In the genomic region with DNA sequence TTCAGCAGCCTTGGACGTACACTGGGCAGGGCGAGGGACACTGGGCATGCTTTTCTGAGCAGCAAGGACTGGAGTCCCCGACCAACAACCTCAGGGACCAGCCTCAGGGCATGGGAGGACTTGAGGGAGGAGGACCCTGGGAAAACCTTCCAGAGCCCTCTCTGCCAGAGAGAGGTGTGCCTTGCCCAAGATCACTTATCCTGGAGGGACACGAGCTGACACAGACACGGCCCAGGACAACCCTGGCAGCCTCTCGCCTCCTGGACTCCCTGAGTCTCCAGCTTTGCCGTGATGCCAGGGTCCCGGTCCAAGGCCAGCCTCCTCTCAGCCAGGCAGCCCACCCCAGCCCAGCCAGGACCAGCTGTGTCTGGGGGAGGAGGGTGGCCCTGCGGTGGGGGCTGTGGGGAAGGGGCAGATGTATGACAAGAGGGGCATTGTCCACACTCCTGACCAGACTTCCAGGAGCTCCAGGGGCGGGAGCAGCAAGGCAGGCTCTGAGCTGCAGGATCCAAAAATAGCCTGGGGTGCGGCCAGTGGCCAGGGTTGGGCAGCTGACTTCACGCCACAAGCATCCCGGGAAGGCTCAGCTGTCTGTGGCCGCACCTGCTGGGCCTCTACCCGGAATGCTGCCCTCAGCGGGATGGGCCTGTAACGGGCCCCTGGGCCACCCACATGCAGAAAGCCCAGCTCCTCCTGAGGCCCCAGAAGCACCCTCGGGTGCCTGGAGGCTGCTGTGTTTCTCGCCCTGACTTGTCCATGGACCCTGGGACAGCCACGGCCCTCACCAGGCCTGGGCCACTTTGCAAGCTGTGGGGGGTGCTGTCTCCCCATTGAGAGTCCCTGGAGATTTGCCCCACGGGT, we compare ENCODE assay signal across 8 cellular contexts.
DNase-seq lines count a peak whose midpoint lies in the region; ATAC-seq and TF ChIP-seq lines count a peak whose summit lies in the region.

No MANE protein-coding gene starts in this region.

- no peak overlapping the region for H3K4me3 ChIP-seq in SJCRH30
- H3K4me3 ChIP-seq in A673 (ENCODE audit: low read depth, low read length, poor library complexity, severe bottlenecking) = no peak overlapping the region

- no peaks in the 10 kb centered on the region for H3K36me3 ChIP-seq in SJCRH30
- no peaks in the 10 kb centered on the region for H3K36me3 ChIP-seq in A673 (ENCODE audit: insufficient read depth, low read length, poor library complexity, severe bottlenecking)

- TF ChIP-seq CTCF in AG09319 (IDR thresholded peaks at IDR 0.05; ENCODE audit: low read depth, low read length) (no peak), foreskin keratinocyte (conservative IDR thresholded peaks at IDR 0.05) (peak; percentile 42), omental fat pad (IDR thresholded peaks at IDR 0.05) (no peak), A673 (conservative IDR thresholded peaks at IDR 0.05; ENCODE audit: low read depth, low read length) (no peak)

- intact Hi-C loops in A673 (cut with micrococcal nuclease; ENCODE audit: unreplicated experiment) = no loop called here

- no TSS peak for BruUV-seq in A673 (replicated peaks; lab: Mats Ljungman, UMichigan)

- ATAC-seq in foreskin keratinocyte (peak; percentile 85), omental fat pad (ENCODE audit: low FRiP score) (peak; percentile 76), HG03196 (IDR thresholded peaks at IDR 0.05; ENCODE audit: unreplicated experiment) (no peak), GM19467 (IDR thresholded peaks at IDR 0.05; ENCODE audit: unreplicated experiment) (no peak)

- DNase-seq in AG09319 (ENCODE audit: extremely low read depth, low read depth) = peak; percentile 47
- DNase-seq in SJCRH30 = peak; percentile 99 to 100
- DNase-seq in foreskin keratinocyte = peak; percentile 88 to 95
- DNase-seq in omental fat pad (ENCODE audit: low spot score) = no peak
- no peak for DNase-seq in stimulated activated CD4-positive, alpha-beta T cell treated with anti-CD3 and anti-CD28 coated beads, Interleukin-4, amount 100 ng/mL, for 1 hour
- no peak for DNase-seq in A673 (ENCODE audit: low spot score)

- no peaks in the 10 kb centered on the region for H3K9me3 ChIP-seq in SJCRH30 (replicated peaks)
- no peaks in the 10 kb centered on the region for H3K9me3 ChIP-seq in A673 (ENCODE audit: low read depth, low read length, poor library complexity, severe bottlenecking)

- peaks cover 56% of the 10 kb centered on the region for H3K4me1 ChIP-seq in SJCRH30
- peaks cover 12% of the 10 kb centered on the region for H3K4me1 ChIP-seq in foreskin keratinocyte
- H3K4me1 ChIP-seq in A673 (ENCODE audit: insufficient read depth, low read length, poor library complexity, severe bottlenecking) = no peaks in the 10 kb centered on the region

- CTCF ChIA-PET in A673 (lab: Charles Lee) = no interaction called here

- H3K27me3 ChIP-seq in SJCRH30 (no peaks in the 10 kb centered on the region), foreskin keratinocyte (peaks cover 3% of the 10 kb centered on the region), A673 (replicated peaks; ENCODE audit: insufficient read depth, low read depth, low read length, poor library complexity) (no peaks in the 10 kb centered on the region)

- H3K27ac ChIP-seq in SJCRH30 (peak overlapping the region; percentile 96), foreskin keratinocyte (peak overlapping the region; percentile 87), A673 (ENCODE audit: low read depth, low read length, poor library complexity, severe bottlenecking) (no peak overlapping the region)

- POLR2A ChIA-PET in A673 (lab: Charles Lee; ENCODE audit: low non-redundant PET) = no interaction called here

Comparison
In these comparisons a context has a peak if more than half of its experiments do, and no peak if none do; other contexts are left out.
1. DNase-seq: peak in AG09319 (single experiment), SJCRH30 (2 of 2) and foreskin keratinocyte (2 of 2); none in omental fat pad (single experiment), stimulated activated CD4-positive, alpha-beta T cell treated with anti-CD3 and anti-CD28 coated beads, Interleukin-4, amount 100 ng/mL, for 1 hour (single experiment) and A673 (single experiment).
2. ATAC-seq: peak in foreskin keratinocyte (single experiment) and omental fat pad (single experiment); none in HG03196 (single experiment) and GM19467 (single experiment).